In genomic region chr15:26197719-26198118, GRCh38 we compare ENCODE assay signal across 18 cellular contexts.
DNase-seq lines count a peak whose midpoint lies in the region; ATAC-seq and TF ChIP-seq lines count a peak whose summit lies in the region.
"Had no signal": no experiment of that assay in that cellular context is flagged by ENCODE, and none has a peak within 500 bp of the region (broad histone marks: within the 10 kb centered on the region; RNA-seq: fewer than 3 reads in every experiment).

No MANE protein-coding gene starts in this region.

- H3K9ac ChIP-seq in neural progenitor cell: no peak overlapping the region

- no peaks in the 10 kb centered on the region for H3K36me3 Mint-ChIP-seq in neural progenitor cell

- DNase-seq in NCI-H524 (lab: John Stamatoyannopoulos, UW) (peak; percentile 29 to 88), neural progenitor cell (ENCODE audit: low spot score) (peak; percentile 78), EL (no peak)
- DNase-seq: BE2C, DMS79 treated with DMSO at 0.1 percent for 48 hours, KG1, NCI-H1092 treated with DMSO at 0.1 percent for 48 hours, NCI-H1436 treated with DMSO at 0.1 percent for 48 hours, NCI-H1930, NCI-H2227 treated with DMSO at 0.1 percent for 48 hours, NCI-H510A treated with DMSO at 0.1 percent for 48 hours, OCI-M1, Right ventricle myocardium superior had no signal

- peaks cover 9% of the 10 kb centered on the region for H3K27me3 ChIP-seq in neural progenitor cell
- H3K27me3 ChIP-seq: BE2C had no signal

- ATAC-seq in GM19452 (IDR thresholded peaks at IDR 0.05; ENCODE audit: unreplicated experiment): no peak
- ATAC-seq in GM19035 (IDR thresholded peaks at IDR 0.05; ENCODE audit: unreplicated experiment): no peak
- ATAC-seq: GM12878 had no signal

- no peaks in the 10 kb centered on the region for H3K9me3 ChIP-seq in neural progenitor cell (ENCODE audit: low read depth)
- H3K9me3 ChIP-seq: BE2C had no signal

- H3K4me1 ChIP-seq in neural progenitor cell: peaks cover 26% of the 10 kb centered on the region
- H3K4me1 ChIP-seq: BE2C had no signal

- peak overlapping the region; percentile 82 for H2AFZ ChIP-seq in neural progenitor cell (replicated peaks)

- no peak overlapping the region for H3K4me3 Mint-ChIP-seq in neural progenitor cell

- no peak for TF ChIP-seq CTCF in neural progenitor cell (IDR thresholded peaks at IDR 0.05)

- H3K79me2 ChIP-seq in neural progenitor cell (ENCODE audit: low read depth): no peaks in the 10 kb centered on the region

- H3K27ac Mint-ChIP-seq in neural progenitor cell: peak overlapping the region; percentile 19

- H3K27ac ChIP-seq in cingulate gyrus (ENCODE audit: low read depth, low read length) (peak overlapping the region; percentile 21), neural progenitor cell (peak overlapping the region; percentile 63), temporal lobe (ENCODE audit: low read depth, low read length) (peak overlapping the region; percentile 25)

- peaks cover 39% of the 10 kb centered on the region for H3K4me1 Mint-ChIP-seq in neural progenitor cell

- no peaks in the 10 kb centered on the region for H4K20me1 ChIP-seq in neural progenitor cell (ENCODE audit: low read depth)

- H3K27me3 Mint-ChIP-seq in neural progenitor cell (ENCODE audit: insufficient read depth, low read depth): peaks cover 9% of the 10 kb centered on the region

- H3K4me3 ChIP-seq in neural progenitor cell: no peak overlapping the region
- H3K4me3 ChIP-seq: GM12878 had no signal

- peak overlapping the region; percentile 52 for H3K4me2 ChIP-seq in neural progenitor cell

- no peaks in the 10 kb centered on the region for H3K36me3 ChIP-seq in neural progenitor cell
- H3K36me3 ChIP-seq: BE2C had no signal

- H3K9me3 Mint-ChIP-seq in neural progenitor cell: no peaks in the 10 kb centered on the region

- H3F3A ChIP-seq in neural progenitor cell (ENCODE audit: low read depth): peaks cover 7% of the 10 kb centered on the region
